Comparison of ENCODE assay signal across 15 cellular contexts in the genomic region with DNA sequence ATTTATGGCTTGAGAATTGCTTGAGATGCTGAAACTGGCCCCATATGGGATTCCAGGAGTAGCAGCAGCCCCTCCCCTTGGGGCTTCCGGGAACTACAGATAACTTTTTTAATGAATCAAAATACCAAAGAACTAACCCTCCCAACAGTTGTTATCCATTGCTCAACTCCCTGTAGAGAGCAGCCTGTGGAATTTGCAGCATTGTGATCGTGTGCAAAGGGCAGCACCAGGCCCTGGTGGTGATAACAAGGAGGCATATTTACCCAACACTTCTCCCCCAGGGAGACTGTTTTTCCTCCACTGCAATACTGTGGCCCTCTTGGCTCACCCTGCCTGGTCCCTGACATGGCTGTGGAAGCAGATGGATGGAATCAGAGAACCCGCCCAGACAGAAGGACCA.
DNase-seq lines count a peak whose midpoint lies in the region; ATAC-seq, FAIRE-seq and TF ChIP-seq lines count a peak whose summit lies in the region.
"Had no signal": no experiment of that assay in that cellular context is flagged by ENCODE, and none has a peak within 500 bp of the region (broad histone marks: within the 10 kb centered on the region; RNA-seq: fewer than 3 reads in every experiment).

No MANE protein-coding gene starts in this region.

- intact Hi-C loops in right lobe of liver (cut with DNase I), result no loop called here
- intact Hi-C loops in CD4-positive, alpha-beta T cell (cut with DNase I, micrococcal nuclease), result no loop called here

- no peak overlapping the region for H3K27ac Mint-ChIP-seq in CD4-positive, alpha-beta T cell
- H3K27ac Mint-ChIP-seq: immature natural killer cell had no signal

- POLR2A ChIA-PET in CD4-positive, alpha-beta T cell (lab: Charles Lee), result no interaction called here

- H3K36me3 Mint-ChIP-seq in CD4-positive, alpha-beta T cell (ENCODE audit: low read depth), result no peaks in the 10 kb centered on the region

- no peaks in the 10 kb centered on the region for H3K27me3 ChIP-seq in H7 (ENCODE audit: control insufficient read depth, insufficient read depth, low read length)
- H3K27me3 ChIP-seq in right lobe of liver, result no peaks in the 10 kb centered on the region
- H3K27me3 ChIP-seq in small intestine (ENCODE audit: control insufficient read depth in 2 of 2, insufficient read depth in 2 of 2, low read length in 2 of 2), result no peaks in the 10 kb centered on the region
- H3K27me3 ChIP-seq in CD4-positive, alpha-beta T cell (ENCODE audit: control insufficient read depth, insufficient read depth, low read length), result no peaks in the 10 kb centered on the region
- H3K27me3 ChIP-seq: BLaER1 treated with 17β-estradiol and CSF1 and Interleukin-3, amounts not matched to agents 10 nM and 100 nM had no signal

- H3K4me3 ChIP-seq in H7 (ENCODE audit: insufficient read depth, low read depth, low read length), result no peak overlapping the region
- no peak overlapping the region for H3K4me3 ChIP-seq in right lobe of liver
- H3K4me3 ChIP-seq in small intestine (ENCODE audit: low read depth in 1 of 2, low read length in 2 of 2), result no peak overlapping the region
- H3K4me3 ChIP-seq: BLaER1 treated with 17β-estradiol and CSF1 and Interleukin-3, amounts not matched to agents 10 nM and 100 nM; breast epithelium had no signal

- H3K4me1 Mint-ChIP-seq in CD4-positive, alpha-beta T cell (ENCODE audit: low read depth), result no peaks in the 10 kb centered on the region
- H3K4me1 Mint-ChIP-seq: immature natural killer cell had no signal

- CTCF ChIA-PET in CD4-positive, alpha-beta T cell (lab: Charles Lee), result no interaction called here

- peaks cover 6% of the 10 kb centered on the region for H3K27me3 Mint-ChIP-seq in CD4-positive, alpha-beta T cell

- TF ChIP-seq CTCF in right lobe of liver (IDR thresholded peaks at IDR 0.05), result peak in 1 of 4 donors; percentile 14
- TF ChIP-seq CTCF in CD4-positive, alpha-beta T cell (IDR thresholded peaks at IDR 0.05), result no peak

- H3K9me3 Mint-ChIP-seq in CD4-positive, alpha-beta T cell, result no peaks in the 10 kb centered on the region
- H3K9me3 Mint-ChIP-seq: immature natural killer cell had no signal

- no peaks in the 10 kb centered on the region for H3K9me3 ChIP-seq in right lobe of liver
- no peaks in the 10 kb centered on the region for H3K9me3 ChIP-seq in small intestine (ENCODE audit: control insufficient read depth, low read depth)
- H3K9me3 ChIP-seq in CD4-positive, alpha-beta T cell (ENCODE audit: control insufficient read depth, low read length), result no peaks in the 10 kb centered on the region
- H3K9me3 ChIP-seq: BLaER1 treated with 17β-estradiol and CSF1 and Interleukin-3, amounts not matched to agents 10 nM and 100 nM; breast epithelium; neutrophil had no signal

- no peak for FAIRE-seq in small intestine (lab: Jason Lieb, UNC)
- FAIRE-seq: endothelial cell of umbilical vein had no signal

- H3K27ac ChIP-seq in right lobe of liver (no peak overlapping the region), small intestine (ENCODE audit: low read depth in 1 of 2, low read length in 1 of 2) (no peak overlapping the region)
- H3K27ac ChIP-seq in CD4-positive, alpha-beta T cell (ENCODE audit: low read depth, low read length), result no peak overlapping the region
- H3K27ac ChIP-seq: BLaER1 treated with 17β-estradiol and CSF1 and Interleukin-3, amounts not matched to agents 10 nM and 100 nM; neutrophil had no signal

- peak; percentile 49 to 73 (median 66) for ATAC-seq in right lobe of liver
- no peak for ATAC-seq in CD4-positive, alpha-beta T cell (ENCODE audit: poor library complexity)
- ATAC-seq in HG02571 (IDR thresholded peaks at IDR 0.05; ENCODE audit: unreplicated experiment), result no peak
- no peak for ATAC-seq in GM18868 (IDR thresholded peaks at IDR 0.05; ENCODE audit: unreplicated experiment)

- H3K4me3 Mint-ChIP-seq in CD4-positive, alpha-beta T cell, result no peak overlapping the region
- H3K4me3 Mint-ChIP-seq: immature natural killer cell had no signal

- WGBS in right lobe of liver (ENCODE audit: insufficient coverage, low coverage, low lambda C conversion rate, missing lambda C conversion rate), result 24% methylated on average over 3 of the region's 3 CpGs
- 24 to 52% (median 31%) methylated on average over 3 of the region's 3 CpGs for WGBS in small intestine, 3 donors

- TF ChIP-seq POLR2A in right lobe of liver (IDR thresholded peaks at IDR 0.05), result no peak

- H3K4me1 ChIP-seq in right lobe of liver (peaks cover 0 to 20% (median 0%) of the 10 kb centered on the region in 4 donors), small intestine (ENCODE audit: control insufficient read depth in 2 of 2, insufficient read depth in 1 of 2, low read depth in 1 of 2, low read length in 1 of 2) (peaks cover 9 to 17% of the 10 kb centered on the region in 2 donors)
- H3K4me1 ChIP-seq: BLaER1 treated with 17β-estradiol and CSF1 and Interleukin-3, amounts not matched to agents 10 nM and 100 nM had no signal

- DNase-seq in H7, result peak; percentile 60
- peak; percentile 45 for DNase-seq in fibroblast of peridontal ligament (ENCODE audit: extremely low read depth)
- DNase-seq in right lobe of liver, result no peak
- DNase-seq in small intestine, result peak; percentile 76
- no peak for DNase-seq in DMS53 (lab: John Stamatoyannopoulos, UW)
- DNase-seq in CD4-positive, alpha-beta T cell, result no peak
- DNase-seq: activated CD4-positive, CD25-positive, alpha-beta regulatory T cell treated with anti-CD3 and anti-CD28 coated beads, Interleukin-2, amount 50 U/mL, for 72 hours; immature natural killer cell; NCI-H187 had no signal

- H3K36me3 ChIP-seq in H7 (replicated peaks; ENCODE audit: control insufficient read depth, insufficient read depth, low read length) (no peaks in the 10 kb centered on the region), right lobe of liver (no peaks in the 10 kb centered on the region), small intestine (ENCODE audit: control insufficient read depth in 2 of 2, insufficient read depth in 2 of 2, low read length in 2 of 2) (no peaks in the 10 kb centered on the region)
- H3K36me3 ChIP-seq: BLaER1 treated with 17β-estradiol and CSF1 and Interleukin-3, amounts not matched to agents 10 nM and 100 nM; breast epithelium; neutrophil had no signal

Comparison
In these comparisons a context has a peak if more than half of its experiments do, and no peak if none do; other contexts are left out.
1. DNase-seq: peak in H7 (single experiment), fibroblast of peridontal ligament (single experiment) and small intestine (single experiment); none in right lobe of liver (0 of 3), DMS53 (single experiment) and CD4-positive, alpha-beta T cell (0 of 10).
2. ATAC-seq: peak in right lobe of liver (4 of 4); none in CD4-positive, alpha-beta T cell (single experiment), HG02571 (single experiment) and GM18868 (single experiment).